9 cellular contexts compared by ENCODE assay signal in the genomic region with DNA sequence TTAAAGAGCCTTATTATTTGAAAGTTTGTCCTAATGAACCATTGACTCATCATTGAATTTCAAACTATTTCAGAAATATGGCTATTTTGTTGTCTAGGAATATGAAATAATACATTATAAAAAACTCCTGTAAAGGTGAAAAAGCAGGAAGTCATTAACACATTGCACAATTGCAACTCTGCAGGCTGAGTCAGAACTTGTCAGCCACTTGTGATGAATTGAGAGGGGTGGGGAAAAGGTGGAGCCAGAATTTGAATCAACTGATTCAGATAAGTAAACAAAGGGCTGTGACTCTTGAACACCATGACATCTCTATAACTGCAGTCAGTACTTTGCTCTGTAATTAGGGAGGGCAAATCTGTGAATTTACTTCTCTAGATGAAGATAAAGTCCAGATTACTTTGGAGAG. TPM values are rescaled to one million over a fixed set of nuclear protein-coding genes. Genes with fewer than 3 reads are reported as not detected.
A peak's percentile ranks its signal among the peaks of the same experiment; 100 is the strongest.
DNase-seq lines count a peak whose midpoint lies in the region; ATAC-seq and TF ChIP-seq lines count a peak whose summit lies in the region.
"Had no signal": no experiment of that assay in that cellular context is flagged by ENCODE, and none has a peak within 500 bp of the region (broad histone marks: within the 10 kb centered on the region; RNA-seq: fewer than 3 reads in every experiment).

No MANE protein-coding gene starts in this region.

- H3K4me2 ChIP-seq in PC-3 (ENCODE audit: low read length) (peak overlapping the region; percentile 69), hepatocyte (no peak overlapping the region)

- intact Hi-C loops in PC-3 (cut with micrococcal nuclease) (loop anchor here (2.0 kb wide), 1 partner anchor 16 kb away; no protein-coding TSS in a partner anchor), posterior cingulate gyrus (cut with DNase I) (no loop called here)

- H2AFZ ChIP-seq in PC-3 (ENCODE audit: low read length) (no peak overlapping the region), hepatocyte (no peak overlapping the region)

- H3K27me3 ChIP-seq in PC-3 (ENCODE audit: low read length) (no peaks in the 10 kb centered on the region), hepatocyte (no peaks in the 10 kb centered on the region)

- H3K4me1 ChIP-seq in PC-3 (ENCODE audit: insufficient read depth, low read length): peaks cover 56% of the 10 kb centered on the region
- H3K4me1 ChIP-seq in hepatocyte (ENCODE audit: insufficient read depth): no peaks in the 10 kb centered on the region

- BruUV-seq in PC-3 (replicated peaks; lab: Mats Ljungman, UMichigan): no TSS peak

- CTCF ChIA-PET in PC-3 (lab: Charles Lee): no interaction called here

- no peak overlapping the region for H3K4me3 ChIP-seq in AG10803 (ENCODE audit: low read length)
- peak overlapping the region; percentile 18; the same call in 1 of the 2 replicates for H3K4me3 ChIP-seq in PC-3 (ENCODE audit: low read length)
- no peak overlapping the region for H3K4me3 ChIP-seq in hepatocyte

- H3K79me2 ChIP-seq in PC-3 (ENCODE audit: low read length): peaks cover 57% of the 10 kb centered on the region
- H3K79me2 ChIP-seq in hepatocyte: no peaks in the 10 kb centered on the region

- no peaks in the 10 kb centered on the region; the same call in 1 of the 2 replicates for H4K20me1 ChIP-seq in PC-3 (ENCODE audit: low read length)
- H4K20me1 ChIP-seq in hepatocyte (ENCODE audit: insufficient read depth, poor library complexity, severe bottlenecking): no peaks in the 10 kb centered on the region

- H3K9me2 ChIP-seq in PC-3 (replicated peaks; ENCODE audit: low read length) (no peaks in the 10 kb centered on the region), hepatocyte (replicated peaks; ENCODE audit: insufficient read depth) (no peaks in the 10 kb centered on the region)

- H3K36me3 ChIP-seq in PC-3 (ENCODE audit: low read depth, low read length): peaks cover 6% of the 10 kb centered on the region; the same call in 1 of the 2 replicates
- H3K36me3 ChIP-seq in hepatocyte (replicated peaks; ENCODE audit: insufficient read depth, low read depth): no peaks in the 10 kb centered on the region

- POLR2A ChIA-PET in PC-3 (lab: Charles Lee; ENCODE audit: unreplicated experiment): no interaction called here

- peak; percentile 82 for ATAC-seq in PC-3
- no peak for ATAC-seq in HG03175 (IDR thresholded peaks at IDR 0.05; ENCODE audit: unreplicated experiment)
- no peak for ATAC-seq in HG02798 (IDR thresholded peaks at IDR 0.05; ENCODE audit: poor library complexity, unreplicated experiment)

- TF ChIP-seq CTCF in AG10803 (conservative IDR thresholded peaks at IDR 0.05; ENCODE audit: low read length) (no peak), PC-3 (conservative IDR thresholded peaks at IDR 0.05; ENCODE audit: low read depth, low read length) (no peak), hepatocyte (IDR thresholded peaks at IDR 0.05; ENCODE audit: poor library complexity) (no peak)

- peak overlapping the region; percentile 23 for H3K9ac ChIP-seq in PC-3 (ENCODE audit: low read length)

- peak; percentile 33 for DNase-seq in AG10803 (ENCODE audit: low read depth)
- peak; percentile 36 for DNase-seq in HK-2 (ENCODE audit: unreplicated experiment)
- peak; percentile 91 for DNase-seq in PC-3
- DNase-seq in hepatocyte (ENCODE audit: low spot score): peak; percentile 82
- no peak for DNase-seq in posterior cingulate gyrus
- no peak for DNase-seq in SKM-1 treated with dmso at 0.1 percent for 144 hours (lab: John Stamatoyannopoulos, UW; ENCODE audit: unreplicated experiment)

- H3K9me3 ChIP-seq in PC-3 (ENCODE audit: low read length) (no peaks in the 10 kb centered on the region), hepatocyte (ENCODE audit: low read depth) (no peaks in the 10 kb centered on the region)

- peaks cover 8% of the 10 kb centered on the region for H3F3A ChIP-seq in PC-3 (ENCODE audit: low read length, unreplicated experiment)

- H3K27ac ChIP-seq in PC-3 (ENCODE audit: low read length) (peak overlapping the region; percentile 72), hepatocyte (peak overlapping the region; percentile 50)

RNA-seq across cellular contexts. Expression of gene C6orf141, which starts 6.0 kb away (rescaled TPM):
- 43.8 and 49.4 TPM in 2 replicates for total RNA-seq in PC-3 (2014; rRNA removed)
- total RNA-seq in hepatocyte: 1.7 and 2.9 TPM in 2 replicates
- polyA plus RNA-seq in hepatocyte: 4.2 and 4.5 TPM in 2 replicates

RNA-seq across cellular contexts. Expression of gene GLYATL3, which starts 56.7 kb away (rescaled TPM):
- total RNA-seq in PC-3 (2014; rRNA removed) (not detected in 2 replicates), hepatocyte (0.64 TPM in 1 of 2 replicates, not detected in the other)
- polyA plus RNA-seq in hepatocyte: not detected in 2 replicates
- total RNA-seq: mesenteric fat pad had no signal

Comparison
In these comparisons a context has a peak if more than half of its experiments do, and no peak if none do; other contexts are left out.
1. DNase-seq: peak in AG10803 (single experiment), HK-2 (single experiment), PC-3 (single experiment) and hepatocyte (single experiment); none in posterior cingulate gyrus (0 of 10) and SKM-1 treated with dmso at 0.1 percent for 144 hours (single experiment).
2. RNA of gene C6orf141, which starts 6.0 kb away (total RNA-seq): 43.8 to 49.4 TPM in PC-3; 1.7 to 2.9 TPM in hepatocyte; every median in the first group is over 10 times any median in the second.